1 cellular context compared by ENCODE assay signal in genomic region chr3:171239757-171240503, GRCh38.
TF ChIP-seq lines count a peak whose summit lies in the region.

No MANE protein-coding gene starts in this region.

TF ChIP-seq in HEK293, 187 proteins besides CTCF, POLR2A, EP300 and RAD21 (continued from another document):
- TF ChIP-seq ZBTB10 (tag by site-specific recombination; IDR thresholded peaks at IDR 0.05) (no peak), ZNF248 (tag by site-specific recombination; IDR thresholded peaks at IDR 0.05) (no peak), OSR2 (tag by site-specific recombination; IDR thresholded peaks at IDR 0.05) (0 out of 2 replicates have a peak, but pooled peaks have one; percentile 11), ZBTB17 (tag by site-specific recombination; IDR thresholded peaks at IDR 0.05) (peak; percentile 73), IKZF3 (tag by site-specific recombination; IDR thresholded peaks at IDR 0.05) (0 out of 2 replicates have a peak, but pooled peaks have one; percentile 20), ZNF777 (tag by site-specific recombination; IDR thresholded peaks at IDR 0.05; ENCODE audit: borderline replicate concordance) (no peak), ZNF169 (tag by site-specific recombination; IDR thresholded peaks at IDR 0.05) (no peak), ZNF426 (tag by site-specific recombination; IDR thresholded peaks at IDR 0.05) (no peak), KLF7 (tag by site-specific recombination; IDR thresholded peaks at IDR 0.05; ENCODE audit: borderline replicate concordance) (no peak), ZNF654 (tag by site-specific recombination; IDR thresholded peaks at IDR 0.05; ENCODE audit: low read depth) (no peak), ZNF221 (tag by site-specific recombination; IDR thresholded peaks at IDR 0.05; ENCODE audit: borderline replicate concordance) (no peak), GLIS2 (tag by site-specific recombination; IDR thresholded peaks at IDR 0.05) (no peak), ZNF645 (tag by site-specific recombination; IDR thresholded peaks at IDR 0.05) (no peak), ZNF548 (tag by site-specific recombination; IDR thresholded peaks at IDR 0.05) (no peak), GLI2 (tag by site-specific recombination; IDR thresholded peaks at IDR 0.05; ENCODE audit: borderline replicate concordance, low read depth) (no peak)
- TF ChIP-seq, protein P1, sequence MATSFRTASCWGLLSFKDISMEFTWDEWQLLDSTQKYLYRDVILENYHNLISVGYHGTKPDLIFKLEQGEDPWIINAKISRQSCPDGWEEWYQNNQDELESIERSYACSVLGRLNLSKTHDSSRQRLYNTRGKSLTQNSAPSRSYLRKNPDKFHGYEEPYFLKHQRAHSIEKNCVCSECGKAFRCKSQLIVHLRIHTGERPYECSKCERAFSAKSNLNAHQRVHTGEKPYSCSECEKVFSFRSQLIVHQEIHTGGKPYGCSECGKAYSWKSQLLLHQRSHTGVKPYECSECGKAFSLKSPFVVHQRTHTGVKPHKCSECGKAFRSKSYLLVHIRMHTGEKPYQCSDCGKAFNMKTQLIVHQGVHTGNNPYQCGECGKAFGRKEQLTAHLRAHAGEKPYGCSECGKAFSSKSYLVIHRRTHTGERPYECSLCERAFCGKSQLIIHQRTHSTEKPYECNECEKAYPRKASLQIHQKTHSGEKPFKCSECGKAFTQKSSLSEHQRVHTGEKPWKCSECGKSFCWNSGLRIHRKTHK (tag by site-specific recombination; IDR thresholded peaks at IDR 0.05), result no peak
- TF ChIP-seq, protein P2, sequence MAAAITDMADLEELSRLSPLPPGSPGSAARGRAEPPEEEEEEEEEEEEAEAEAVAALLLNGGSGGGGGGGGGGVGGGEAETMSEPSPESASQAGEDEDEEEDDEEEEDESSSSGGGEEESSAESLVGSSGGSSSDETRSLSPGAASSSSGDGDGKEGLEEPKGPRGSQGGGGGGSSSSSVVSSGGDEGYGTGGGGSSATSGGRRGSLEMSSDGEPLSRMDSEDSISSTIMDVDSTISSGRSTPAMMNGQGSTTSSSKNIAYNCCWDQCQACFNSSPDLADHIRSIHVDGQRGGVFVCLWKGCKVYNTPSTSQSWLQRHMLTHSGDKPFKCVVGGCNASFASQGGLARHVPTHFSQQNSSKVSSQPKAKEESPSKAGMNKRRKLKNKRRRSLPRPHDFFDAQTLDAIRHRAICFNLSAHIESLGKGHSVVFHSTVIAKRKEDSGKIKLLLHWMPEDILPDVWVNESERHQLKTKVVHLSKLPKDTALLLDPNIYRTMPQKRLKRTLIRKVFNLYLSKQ (tag by site-specific recombination; IDR thresholded peaks at IDR 0.05; ENCODE audit: borderline replicate concordance), result no peak
- TF ChIP-seq, protein P3, sequence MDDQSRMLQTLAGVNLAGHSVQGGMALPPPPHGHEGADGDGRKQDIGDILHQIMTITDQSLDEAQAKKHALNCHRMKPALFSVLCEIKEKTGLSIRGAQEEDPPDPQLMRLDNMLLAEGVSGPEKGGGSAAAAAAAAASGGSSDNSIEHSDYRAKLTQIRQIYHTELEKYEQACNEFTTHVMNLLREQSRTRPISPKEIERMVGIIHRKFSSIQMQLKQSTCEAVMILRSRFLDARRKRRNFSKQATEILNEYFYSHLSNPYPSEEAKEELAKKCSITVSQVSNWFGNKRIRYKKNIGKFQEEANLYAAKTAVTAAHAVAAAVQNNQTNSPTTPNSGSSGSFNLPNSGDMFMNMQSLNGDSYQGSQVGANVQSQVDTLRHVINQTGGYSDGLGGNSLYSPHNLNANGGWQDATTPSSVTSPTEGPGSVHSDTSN (CRISPR knock-in tag; IDR thresholded peaks at IDR 0.05), result no peak
- TF ChIP-seq, protein P4, sequence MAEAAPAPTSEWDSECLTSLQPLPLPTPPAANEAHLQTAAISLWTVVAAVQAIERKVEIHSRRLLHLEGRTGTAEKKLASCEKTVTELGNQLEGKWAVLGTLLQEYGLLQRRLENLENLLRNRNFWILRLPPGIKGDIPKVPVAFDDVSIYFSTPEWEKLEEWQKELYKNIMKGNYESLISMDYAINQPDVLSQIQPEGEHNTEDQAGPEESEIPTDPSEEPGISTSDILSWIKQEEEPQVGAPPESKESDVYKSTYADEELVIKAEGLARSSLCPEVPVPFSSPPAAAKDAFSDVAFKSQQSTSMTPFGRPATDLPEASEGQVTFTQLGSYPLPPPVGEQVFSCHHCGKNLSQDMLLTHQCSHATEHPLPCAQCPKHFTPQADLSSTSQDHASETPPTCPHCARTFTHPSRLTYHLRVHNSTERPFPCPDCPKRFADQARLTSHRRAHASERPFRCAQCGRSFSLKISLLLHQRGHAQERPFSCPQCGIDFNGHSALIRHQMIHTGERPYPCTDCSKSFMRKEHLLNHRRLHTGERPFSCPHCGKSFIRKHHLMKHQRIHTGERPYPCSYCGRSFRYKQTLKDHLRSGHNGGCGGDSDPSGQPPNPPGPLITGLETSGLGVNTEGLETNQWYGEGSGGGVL (tag by site-specific recombination; IDR thresholded peaks at IDR 0.05), result peak; percentile 47
